Comparison of ENCODE assay signal across 16 cellular contexts in genomic region chr10:116747325-116747724, GRCh38. TPM values are rescaled to one million over a fixed set of nuclear protein-coding genes. Genes with fewer than 3 reads are reported as not detected.
DNase-seq lines count a peak whose midpoint lies in the region; ATAC-seq, FAIRE-seq and TF ChIP-seq lines count a peak whose summit lies in the region.
"Had no signal": no experiment of that assay in that cellular context is flagged by ENCODE, and none has a peak within 500 bp of the region (broad histone marks: within the 10 kb centered on the region; RNA-seq: fewer than 3 reads in every experiment).

No MANE protein-coding gene starts in this region.

- RAD21 ChIA-PET in GM12878 (lab: Charles Lee; ENCODE audit: unreplicated experiment): no interaction called here

- H3K27ac ChIP-seq in A549 (peak overlapping the region in 1 of 2 experiments; percentile 72; a peak in 2 of 6 replicates), MM.1S (ENCODE audit: low read length) (peak overlapping the region; percentile 9; the same call in 1 of the 2 replicates), GM12878 (ENCODE audit: control insufficient read depth, insufficient read depth) (no peak overlapping the region), osteoblast (ENCODE audit: low read depth, low read length) (no peak overlapping the region), pancreas (no peak overlapping the region)
- H3K27ac ChIP-seq: C4-2B, GM23248 had no signal

- SMC1A ChIA-PET in GM12878 (lab: Charles Lee; ENCODE audit: uncharacterized antibody, unreplicated experiment): no interaction called here

- no peaks in the 10 kb centered on the region for H3K79me2 ChIP-seq in MM.1S (ENCODE audit: low read length)
- no peaks in the 10 kb centered on the region for H3K79me2 ChIP-seq in GM12878 (ENCODE audit: control insufficient read depth, insufficient read depth, low read length)
- H3K79me2 ChIP-seq in osteoblast (ENCODE audit: insufficient read depth, low read length): no peaks in the 10 kb centered on the region

- CTCF ChIA-PET in A549 (lab: Yijun Ruan, JAX) (interaction anchor here (2.1 to 3.8 kb wide), 3 partner anchors 12 to 428 kb away, joined by 5 to 22 read pairs (median 12); no protein-coding TSS in a partner anchor), GM12878 (lab: Yijun Ruan, JAX) (no interaction called here)

- DNase-seq in A549 (ENCODE audit: low read depth in 1 of 2, low spot score in 1 of 2) (no peak), MM.1S (peak; percentile 71), GM12878 (ENCODE audit: low read depth, low spot score) (no peak), osteoblast (ENCODE audit: insufficient read length, low spot score, missing footprints) (peak; percentile 10), NCI-H1417 (lab: John Stamatoyannopoulos, UW) (no peak), pancreas (no peak)
- DNase-seq: AML-193; CD4-positive, alpha-beta T cell; DMS153; DMS79 treated with DMSO at 0.1 percent for 48 hours; GF-D8; KG1 had no signal

- H2AFZ ChIP-seq in MM.1S (ENCODE audit: low read length) (0 out of 2 replicates have a peak overlapping the region, but pooled peaks have one; percentile 12), GM12878 (ENCODE audit: control insufficient read depth, low read depth, low read length) (no peak overlapping the region), osteoblast (ENCODE audit: low read length) (no peak overlapping the region)
- H2AFZ ChIP-seq: GM23248 had no signal

- H3K9me3 ChIP-seq in A549: 0 out of 3 replicates have a peak, but pooled peaks cover 3% of the 10 kb centered on the region
- H3K9me3 ChIP-seq in MM.1S (replicated peaks; ENCODE audit: insufficient read depth, low read length): no peaks in the 10 kb centered on the region
- H3K9me3 ChIP-seq in GM12878 (replicated peaks; ENCODE audit: control insufficient read depth, insufficient read depth, low read length): no peaks in the 10 kb centered on the region
- no peaks in the 10 kb centered on the region for H3K9me3 ChIP-seq in osteoblast (ENCODE audit: low read depth, low read length)
- H3K9me3 ChIP-seq in pancreas: no peaks in the 10 kb centered on the region
- H3K9me3 ChIP-seq: HAP-1 had no signal

- no peak overlapping the region for H3K9ac ChIP-seq in MM.1S (ENCODE audit: low read length)
- no peak overlapping the region for H3K9ac ChIP-seq in GM12878 (ENCODE audit: control insufficient read depth, insufficient read depth, low read length)
- H3K9ac ChIP-seq: GM23248 had no signal

- H3K36me3 ChIP-seq in MM.1S (replicated peaks; ENCODE audit: insufficient read depth, low read length) (no peaks in the 10 kb centered on the region), GM12878 (ENCODE audit: control insufficient read depth in 2 of 2, insufficient read depth in 2 of 2, low read length in 1 of 2) (no peaks in the 10 kb centered on the region), osteoblast (ENCODE audit: insufficient read depth, low read length) (no peaks in the 10 kb centered on the region), pancreas (no peaks in the 10 kb centered on the region)
- H3K36me3 ChIP-seq: HAP-1 had no signal

- ATAC-seq in A549 (no peak), GM12878 (no peak), pancreas (no peak), HG03045 (IDR thresholded peaks at IDR 0.05; ENCODE audit: unreplicated experiment) (no peak)

- peaks cover 22% of the 10 kb centered on the region for H3K4me1 ChIP-seq in A549
- H3K4me1 ChIP-seq in MM.1S (ENCODE audit: low read length): peaks cover 3% of the 10 kb centered on the region; the same call in 1 of the 2 replicates
- H3K4me1 ChIP-seq in GM12878 (ENCODE audit: control insufficient read depth, insufficient read depth, low read length): no peaks in the 10 kb centered on the region
- peaks cover 12% of the 10 kb centered on the region for H3K4me1 ChIP-seq in osteoblast (ENCODE audit: insufficient read depth, low read length)
- H3K4me1 ChIP-seq in pancreas: no peaks in the 10 kb centered on the region
- H3K4me1 ChIP-seq: HAP-1 had no signal

- peak overlapping the region; percentile 49; the same call in 1 of the 3 replicates for H3K4me2 ChIP-seq in A549
- no peak overlapping the region for H3K4me2 ChIP-seq in MM.1S (ENCODE audit: low read depth, low read length)
- H3K4me2 ChIP-seq in GM12878 (ENCODE audit: control insufficient read depth, insufficient read depth): no peak overlapping the region
- no peak overlapping the region for H3K4me2 ChIP-seq in osteoblast (ENCODE audit: insufficient read depth, low read length)

- no peak for FAIRE-seq in A549 (lab: Jason Lieb, UNC)
- no peak for FAIRE-seq in GM12878 (lab: Jason Lieb, UNC)
- no peak for FAIRE-seq in pancreas (lab: Jason Lieb, UNC)

- H4K20me1 ChIP-seq in MM.1S (ENCODE audit: insufficient read depth, low read length) (no peaks in the 10 kb centered on the region), GM12878 (ENCODE audit: control insufficient read depth, insufficient read depth) (no peaks in the 10 kb centered on the region), osteoblast (ENCODE audit: insufficient read depth, low read length) (no peaks in the 10 kb centered on the region)

- TF ChIP-seq EP300 in A549 (IDR thresholded peaks at IDR 0.05): no peak
- TF ChIP-seq EP300 in GM12878 (IDR thresholded peaks at IDR 0.05; ENCODE audit: borderline replicate concordance in 1 of 2, control insufficient read depth in 1 of 2, low read depth in 2 of 2, low read length in 2 of 2): no peak

- BruUV-seq in GM12878 (replicated peaks; lab: Mats Ljungman, UMichigan): no TSS peak

- no peaks in the 10 kb centered on the region for H3K9me2 ChIP-seq in MM.1S (replicated peaks; ENCODE audit: insufficient read depth, low read length)

- TF ChIP-seq POLR2A in A549 (IDR thresholded peaks at IDR 0.05; ENCODE audit: low read length) (no peak), GM12878 (IDR thresholded peaks at IDR 0.05; ENCODE audit: low read depth, low read length) (no peak)

- no peaks in the 10 kb centered on the region for H3F3A ChIP-seq in MM.1S (ENCODE audit: insufficient read depth, low read length)

- H3K4me3 ChIP-seq in A549: no peak overlapping the region
- H3K4me3 ChIP-seq in MM.1S (ENCODE audit: low read length): no peak overlapping the region
- H3K4me3 ChIP-seq in GM12878: no peak overlapping the region
- H3K4me3 ChIP-seq in osteoblast (ENCODE audit: insufficient read depth, low read length): no peak overlapping the region
- H3K4me3 ChIP-seq in pancreas: no peak overlapping the region
- H3K4me3 ChIP-seq: GM23248, HAP-1 had no signal

- H3K27me3 ChIP-seq in MM.1S (replicated peaks; ENCODE audit: insufficient read depth, low read length) (no peaks in the 10 kb centered on the region), GM12878 (replicated peaks in 1 of 2; ENCODE audit: control insufficient read depth in 2 of 2, insufficient read depth in 2 of 2, low read length in 1 of 2) (no peaks in the 10 kb centered on the region; a peak in 2 of 4 replicates), osteoblast (ENCODE audit: insufficient read depth, low read length) (no peaks in the 10 kb centered on the region), pancreas (no peaks in the 10 kb centered on the region)

- 81% methylated on average over 7 of the region's 7 CpGs for WGBS in A549 (ENCODE audit: missing lambda C conversion rate)
- 51% methylated on average over 7 of the region's 7 CpGs for WGBS in GM12878 (ENCODE audit: insufficient coverage, insufficient replicate concordance, low lambda C conversion rate, missing lambda C conversion rate)
- WGBS in pancreas, 2 donors: 81 to 84% methylated on average over 7 of the region's 7 CpGs

- TF ChIP-seq CTCF in A549 (IDR thresholded peaks at IDR 0.05): no peak
- TF ChIP-seq CTCF in MM.1S (IDR thresholded peaks at IDR 0.05; ENCODE audit: low read length): no peak
- TF ChIP-seq CTCF in GM12878 (IDR thresholded peaks at IDR 0.05 in 2 of 3, conservative IDR thresholded peaks at IDR 0.05 in 1 of 3; ENCODE audit: control insufficient read depth in 2 of 3, extremely low read depth in 1 of 3, insufficient read depth in 1 of 3, low read depth in 3 of 3, low read length in 3 of 3): no peak
- no peak for TF ChIP-seq CTCF in osteoblast (IDR thresholded peaks at IDR 0.05; ENCODE audit: extremely low read depth, low read depth, low read length)
- TF ChIP-seq CTCF in pancreas (IDR thresholded peaks at IDR 0.05): no peak

- POLR2A ChIA-PET in A549 (lab: Yijun Ruan, JAX) (interaction anchor here (1.2 kb wide), 1 partner anchor 13 kb away, joined by 3 read pairs; no protein-coding TSS in a partner anchor), GM12878 (lab: Charles Lee) (no interaction called here)

- intact Hi-C loops in GM12878 (cut with micrococcal nuclease; ENCODE audit: unreplicated experiment) (no loop called here), pancreas (cut with DNase I) (no loop called here)

- TF ChIP-seq RAD21 in A549 (conservative IDR thresholded peaks at IDR 0.05 in 1 of 2, IDR thresholded peaks at IDR 0.05 in 1 of 2): no peak
- TF ChIP-seq RAD21 in GM12878 (IDR thresholded peaks at IDR 0.05; ENCODE audit: insufficient read depth, low read depth, low read length): no peak

- in situ Hi-C loops in GM12878 (cut with MboI): no loop called here

TF ChIP-seq in GM12878, 131 proteins besides CTCF, POLR2A, EP300 and RAD21 (continues in another document):
- peak; percentile 66; the same call in 1 of the 2 replicates for TF ChIP-seq RAD51 (IDR thresholded peaks at IDR 0.05)

RNA-seq across cellular contexts. Expression of gene HSPA12A, which starts 5.0 kb away (rescaled TPM):
- polyA plus RNA-seq in A549 (2011; rRNA removed) (17.0 and 17.4 TPM in 2 replicates), A549 (2017; fragmentation: RNase III; extraction: RNeasy Plus Mini Kit Qiagen cat#74134 plus additional on column Dnase treatment) (16.7 to 17.8 TPM (median 16.9 TPM) in 3 replicates), GM12878 (2011; rRNA removed) (18.2 and 20.2 TPM in 2 replicates), GM12878 (2014; fragmentation: Illumina TruSeq; extraction: Trizol) (2.5 and 3.2 TPM in 2 replicates), GM12878 (2014; fragmentation: Nextera tagmentation; extraction: Ambion mirVana) (1 to 10 TPM; 2.2 to 4.0 TPM), GM12878 (2014; rRNA removed) (1.9 and 3.0 TPM in 2 replicates), GM12878 (2016; fragmentation: Nextera tagmentation; extraction: Ambion mirVana) (1 to 10 TPM; 3.2 to 3.4 TPM), pancreas (1 to 10 TPM; 2.7 to 3.6 TPM)
- polyA plus RNA-seq in A549 (2012; cell fraction: cytosol; rRNA removed): 7.7 and 9.1 TPM in 2 replicates
- polyA plus RNA-seq in A549 (2012; cell fraction: nucleus; rRNA removed): 20.5 and 23.0 TPM in 2 replicates
- 25.2 and 27.4 TPM in 2 replicates for polyA minus RNA-seq in A549 (2011; rRNA and poly(A)+ RNA removed)
- total RNA-seq in GM12878 (2013; cell fraction: nucleolus; rRNA removed): 20.5 and 21.4 TPM in 2 replicates
- total RNA-seq in GM12878 (2014; rRNA removed) (0.82 and 0.90 TPM in 2 replicates), GM12878 (2014; rRNA removed; fragmentation: Illumina TruSeq; extraction: Trizol) (1.9 and 2.2 TPM in 2 replicates), GM12878 (2021) (2.2 and 2.4 TPM in 2 replicates), osteoblast (10.0 and 10.9 TPM in 2 replicates), pancreas (1 to 10 TPM; 3.1 to 8.2 (median 4.5) TPM)
- polyA plus RNA-seq in GM12878 (2011; ENCODE audit: low read depth): 1.4 TPM
- polyA plus RNA-seq in GM12878 (2011; cell fraction: cytosol; rRNA removed): 6.7 and 7.4 TPM in 2 replicates
- polyA plus RNA-seq in GM12878 (2011; cell fraction: nucleus; rRNA removed): 15.8 and 17.6 TPM in 2 replicates
- polyA plus RNA-seq in GM12878 (2012): 1.6 and 2.0 TPM in 2 replicates
- 13.0 and 13.5 TPM in 2 replicates for polyA minus RNA-seq in GM12878 (2011; rRNA and poly(A)+ RNA removed)
- polyA minus RNA-seq in GM12878 (2011; cell fraction: cytosol; rRNA and poly(A)+ RNA removed): 4.0 and 5.7 TPM in 2 replicates
- 11.1 and 17.3 TPM in 2 replicates for polyA minus RNA-seq in GM12878 (2011; cell fraction: nucleus; rRNA and poly(A)+ RNA removed)

Comparison
In these comparisons a context has a peak if more than half of its experiments do, and no peak if none do; other contexts are left out.
1. DNase-seq: peak in MM.1S (single experiment) and osteoblast (single experiment); none in A549 (0 of 2), GM12878 (single experiment), NCI-H1417 (0 of 3) and pancreas (0 of 6).
2. Of the 24 proteins assayed by ChIP-seq in both GM12878 and A549: peak only in GM12878: none; only in A549: USF2; in both: none; in neither: 23.